In genomic region chr22:24203856-24204255, GRCh38 we compare ENCODE assay signal across 3 cellular contexts.
A peak's percentile ranks its signal among the peaks of the same experiment; 100 is the strongest.
TF ChIP-seq lines count a peak whose summit lies in the region.

No MANE protein-coding gene starts in this region.

TF ChIP-seq in SK-N-SH treated with all-trans-retinoic acid at 6 μM for 48 hours, 23 proteins besides CTCF, POLR2A, EP300 and RAD21:
- TF ChIP-seq ZFP3 (CRISPR knock-in tag; IDR thresholded peaks at IDR 0.05), result 0 out of 2 replicates have a peak, but pooled peaks have one; percentile 47
TF ChIP-seq in SK-N-SH treated with all-trans-retinoic acid at 6 μM for 48 hours: peak in this region for 1; not testable (repeated sequence) for 22.

TF ChIP-seq in K562, 482 proteins besides CTCF, POLR2A, EP300 and RAD21:
- peak; percentile 56; the same call in 1 of the 2 replicates for TF ChIP-seq ZNF592 (IDR thresholded peaks at IDR 0.05)

TF ChIP-seq in endothelial cell of umbilical vein, 7 proteins besides CTCF, POLR2A, EP300 and RAD21:
- TF ChIP-seq GATA2 (IDR thresholded peaks at IDR 0.05; ENCODE audit: insufficient read depth, insufficient read length, low read depth, low read length), result peak; percentile 23
